Comparison of ENCODE assay signal across 21 cellular contexts in genomic region chr3:59578129-59578528, GRCh38.
"Had no signal": no experiment of that assay in that cellular context is flagged by ENCODE, and none has a peak within 500 bp of the region (broad histone marks: within the 10 kb centered on the region; RNA-seq: fewer than 3 reads in every experiment).

No MANE protein-coding gene starts in this region.

- H3K27ac ChIP-seq: colonic mucosa, gastrocnemius medialis, neutrophil, parathyroid adenoma, right lobe of liver, suprapubic skin had no signal

- H3K4me3 ChIP-seq: colonic mucosa, gastrocnemius medialis, right lobe of liver, suprapubic skin had no signal

- FAIRE-seq: endothelial cell of umbilical vein, kidney, small intestine had no signal

- H3K9me3 ChIP-seq: colonic mucosa, gastrocnemius medialis, neutrophil, right lobe of liver, suprapubic skin had no signal

- H3K79me2 ChIP-seq: parathyroid adenoma had no signal

- H3K4me1 ChIP-seq: colonic mucosa, gastrocnemius medialis, parathyroid adenoma, right lobe of liver had no signal

- H3K27me3 ChIP-seq: colonic mucosa, gastrocnemius medialis, neutrophil, right lobe of liver, suprapubic skin had no signal

- DNase-seq: colonic mucosa; effector memory CD4-positive, alpha-beta T cell; erythroblast; foreskin fibroblast; gastrocnemius medialis; head of caudate nucleus; kidney; mesendoderm; midbrain; naive thymus-derived CD4-positive, alpha-beta T cell; right lobe of liver; small intestine; stimulated activated CD4-positive, alpha-beta T cell treated with anti-CD3 and anti-CD28 coated beads, Interleukin-15, amount 100 ng/mL, for 24 hours; stimulated activated CD4-positive, alpha-beta T cell treated with anti-CD3 and anti-CD28 coated beads, Interleukin-2, amount 100 ng/mL, for 48 hours; stimulated activated naive B cell treated with anti-CD40 and anti-IgM and Interleukin-4, amounts not matched to agents 10 μg/mL and 1 μg/mL and 100 μg/mL, for 72 hours; stimulated activated naive CD8-positive, alpha-beta T cell treated with anti-CD3 and anti-CD28 coated beads, Interleukin-15, amount 100 ng/mL, for 72 hours; trophoblast cell had no signal

- H2AFZ ChIP-seq: parathyroid adenoma had no signal

- H3K36me3 ChIP-seq: colonic mucosa, gastrocnemius medialis, neutrophil, right lobe of liver, suprapubic skin had no signal

- H3K9ac ChIP-seq: parathyroid adenoma had no signal
